Comparison of ENCODE assay signal across 8 cellular contexts in genomic region chr2:233853883-233854240, GRCh38. TPM values are rescaled to one million over a fixed set of nuclear protein-coding genes. Genes with fewer than 3 reads are reported as not detected.
A peak's percentile ranks its signal among the peaks of the same experiment; 100 is the strongest.
DNase-seq lines count a peak whose midpoint lies in the region; ATAC-seq and TF ChIP-seq lines count a peak whose summit lies in the region.

No MANE protein-coding gene starts in this region.

- H3K27ac Mint-ChIP-seq in activated CD4-positive, alpha-beta T cell treated with anti-CD3 and anti-CD28 coated beads, Interleukin-2, amount 10 ng/mL, durations not matched to agents 7 days and 5 days, result peak overlapping the region; percentile 93
- no peak overlapping the region for H3K27ac Mint-ChIP-seq in WTC11

- CTCF ChIA-PET in activated CD4-positive, alpha-beta T cell treated with anti-CD3 and anti-CD28 coated beads, Interleukin-2, amount 10 ng/mL, durations not matched to agents 7 days and 5 days (lab: Charles Lee), result no interaction called here
- CTCF ChIA-PET in WTC11 (lab: Charles Lee), result no interaction called here

- ATAC-seq in WTC11 (no peak), GM21528 (IDR thresholded peaks at IDR 0.05; ENCODE audit: low FRiP score, unreplicated experiment) (no peak)

- 1% methylated on average over 25 of the region's 25 CpGs for WGBS in suprapubic skin

- no peak for TF ChIP-seq CTCF in WTC11 (IDR thresholded peaks at IDR 0.05)
- no peak for TF ChIP-seq CTCF in suprapubic skin (IDR thresholded peaks at IDR 0.05)

- H3K9me3 Mint-ChIP-seq in activated CD4-positive, alpha-beta T cell treated with anti-CD3 and anti-CD28 coated beads, Interleukin-2, amount 10 ng/mL, durations not matched to agents 7 days and 5 days, result no peaks in the 10 kb centered on the region
- H3K9me3 Mint-ChIP-seq in WTC11, result no peaks in the 10 kb centered on the region

- no peak for TF ChIP-seq POLR2A in suprapubic skin (IDR thresholded peaks at IDR 0.05)

- peaks cover 66% of the 10 kb centered on the region for H3K4me1 Mint-ChIP-seq in activated CD4-positive, alpha-beta T cell treated with anti-CD3 and anti-CD28 coated beads, Interleukin-2, amount 10 ng/mL, durations not matched to agents 7 days and 5 days
- H3K4me1 Mint-ChIP-seq in WTC11, result peaks cover 32% of the 10 kb centered on the region

- H3K27ac ChIP-seq in suprapubic skin, result no peak overlapping the region

- H3K4me3 ChIP-seq in iPS-18c (ENCODE audit: insufficient read depth, low read depth, low read length), result peak overlapping the region; percentile 90
- peak overlapping the region; percentile 80 for H3K4me3 ChIP-seq in suprapubic skin

- H3K27me3 ChIP-seq in suprapubic skin, result no peaks in the 10 kb centered on the region

- no peaks in the 10 kb centered on the region for H3K9me3 ChIP-seq in iPS-18c (ENCODE audit: control insufficient read depth, insufficient read depth, low read length)
- no peaks in the 10 kb centered on the region for H3K9me3 ChIP-seq in suprapubic skin

- H3K36me3 Mint-ChIP-seq in activated CD4-positive, alpha-beta T cell treated with anti-CD3 and anti-CD28 coated beads, Interleukin-2, amount 10 ng/mL, durations not matched to agents 7 days and 5 days (ENCODE audit: low read depth), result peaks cover 46% of the 10 kb centered on the region
- peaks cover 46% of the 10 kb centered on the region for H3K36me3 Mint-ChIP-seq in WTC11

- no peaks in the 10 kb centered on the region for H3K36me3 ChIP-seq in suprapubic skin

- H3K27me3 Mint-ChIP-seq in activated CD4-positive, alpha-beta T cell treated with anti-CD3 and anti-CD28 coated beads, Interleukin-2, amount 10 ng/mL, durations not matched to agents 7 days and 5 days, result peaks cover 2% of the 10 kb centered on the region
- no peaks in the 10 kb centered on the region for H3K27me3 Mint-ChIP-seq in WTC11 (ENCODE audit: low read depth)

- DNase-seq in activated CD4-positive, alpha-beta T cell treated with anti-CD3 and anti-CD28 coated beads, Interleukin-2, amount 10 ng/mL, durations not matched to agents 7 days and 5 days, result no peak
- DNase-seq in activated CD4-positive, alpha-beta T cell treated with anti-CD3 and anti-CD28 coated beads, Interleukin-2, amount 50 U/mL, for 1 hour, result no peak
- DNase-seq in WTC11 (ENCODE audit: low spot score) (no peak), suprapubic skin (ENCODE audit: low spot score in 2 of 2) (no peak), hepatic stellate cell (ENCODE audit: low spot score) (no peak), NCI-H1092 treated with DMSO at 0.1 percent for 48 hours (lab: John Stamatoyannopoulos, UW) (no peak)

- POLR2A ChIA-PET in activated CD4-positive, alpha-beta T cell treated with anti-CD3 and anti-CD28 coated beads, Interleukin-2, amount 10 ng/mL, durations not matched to agents 7 days and 5 days (lab: Charles Lee), result no interaction called here
- POLR2A ChIA-PET in WTC11 (lab: Charles Lee), result no interaction called here

- H3K4me1 ChIP-seq in suprapubic skin, result peaks cover 12% of the 10 kb centered on the region

- H3K4me3 Mint-ChIP-seq in activated CD4-positive, alpha-beta T cell treated with anti-CD3 and anti-CD28 coated beads, Interleukin-2, amount 10 ng/mL, durations not matched to agents 7 days and 5 days, result peak overlapping the region; percentile 87
- peak overlapping the region; percentile 100 for H3K4me3 Mint-ChIP-seq in WTC11

- no peak for TF ChIP-seq EP300 in suprapubic skin (IDR thresholded peaks at IDR 0.05)

TF ChIP-seq in WTC11, 78 proteins besides CTCF, POLR2A, EP300 and RAD21:
- no peak for TF ChIP-seq AFF4 (CRISPR knock-in tag; IDR thresholded peaks at IDR 0.05; ENCODE audit: borderline replicate concordance)
- peak; percentile 4; the same call in 1 of the 2 replicates for TF ChIP-seq TEAD1 (CRISPR knock-in tag; IDR thresholded peaks at IDR 0.05)

RNA-seq across cellular contexts. Expression of gene HJURP, which starts 0.5 kb away (rescaled TPM):
- 100 to 1,000 TPM; 139 to 141 TPM for total RNA-seq in activated CD4-positive, alpha-beta T cell treated with anti-CD3 and anti-CD28 coated beads, Interleukin-2, amount 10 ng/mL, durations not matched to agents 7 days and 5 days
- total RNA-seq in WTC11 (2021), result 64.2 to 83.7 TPM (median 67.5 TPM) in 3 replicates
- 1 to 10 TPM; 1.7 to 7.1 (median 3.9) TPM for total RNA-seq in suprapubic skin
